ENCODE assay signal across 8 cellular contexts in genomic region chr15:86284630-86285029, GRCh38.
"Had no signal": no experiment of that assay in that cellular context is flagged by ENCODE, and none has a peak within 500 bp of the region (broad histone marks: within the 10 kb centered on the region; RNA-seq: fewer than 3 reads in every experiment).

No MANE protein-coding gene starts in this region.

- H3K4me3 Mint-ChIP-seq: HFFc6 had no signal

- H3K4me3 ChIP-seq: GM23248, HAP-1, K562 had no signal

- H3K9ac ChIP-seq: GM23248 had no signal

- H3K36me3 ChIP-seq: HAP-1 had no signal

- H3K27ac ChIP-seq: GM23248, HL-60 had no signal

- DNase-seq: GM23248, GOT3, H7, HFFc6, IMR-90 had no signal

- H3K9me3 ChIP-seq: HAP-1 had no signal

- H3K27ac Mint-ChIP-seq: HFFc6 had no signal

- H3K4me1 ChIP-seq: HAP-1 had no signal
